ENCODE assay signal across 1 cellular context in the genomic region with DNA sequence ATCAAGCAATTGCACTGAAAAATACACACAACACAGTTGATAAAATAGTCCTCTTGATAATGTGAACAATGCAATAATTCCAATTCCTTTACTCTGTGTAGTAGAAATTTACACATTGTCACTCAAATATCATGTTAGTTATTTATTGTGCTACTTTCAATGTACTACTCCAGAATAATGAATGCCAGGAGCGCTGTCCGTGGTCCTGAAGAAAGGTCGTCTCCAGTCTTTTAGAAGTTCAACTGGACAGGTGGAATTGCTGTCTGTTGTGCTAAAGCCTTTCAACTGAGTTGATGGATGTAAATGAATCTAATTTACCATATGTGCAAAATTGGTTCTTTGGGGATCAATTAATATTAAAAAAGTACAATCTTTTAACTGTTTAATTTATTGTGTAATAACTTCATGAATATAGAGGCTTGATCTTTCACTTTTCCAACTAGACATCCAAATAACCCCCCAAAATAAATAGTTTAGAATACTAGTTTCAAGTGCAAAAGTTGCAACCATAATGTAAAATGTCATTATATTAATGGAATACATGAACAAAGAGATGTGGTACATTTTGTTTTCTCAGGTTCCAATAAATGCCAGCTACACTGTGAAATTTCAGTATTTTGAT.
A peak's percentile ranks its signal among the peaks of the same experiment; 100 is the strongest.
TF ChIP-seq lines count a peak whose summit lies in the region.

No MANE protein-coding gene starts in this region.

TF ChIP-seq in WTC11, 78 proteins besides CTCF, POLR2A, EP300 and RAD21 (continued from another document):
- TF ChIP-seq, protein P1, sequence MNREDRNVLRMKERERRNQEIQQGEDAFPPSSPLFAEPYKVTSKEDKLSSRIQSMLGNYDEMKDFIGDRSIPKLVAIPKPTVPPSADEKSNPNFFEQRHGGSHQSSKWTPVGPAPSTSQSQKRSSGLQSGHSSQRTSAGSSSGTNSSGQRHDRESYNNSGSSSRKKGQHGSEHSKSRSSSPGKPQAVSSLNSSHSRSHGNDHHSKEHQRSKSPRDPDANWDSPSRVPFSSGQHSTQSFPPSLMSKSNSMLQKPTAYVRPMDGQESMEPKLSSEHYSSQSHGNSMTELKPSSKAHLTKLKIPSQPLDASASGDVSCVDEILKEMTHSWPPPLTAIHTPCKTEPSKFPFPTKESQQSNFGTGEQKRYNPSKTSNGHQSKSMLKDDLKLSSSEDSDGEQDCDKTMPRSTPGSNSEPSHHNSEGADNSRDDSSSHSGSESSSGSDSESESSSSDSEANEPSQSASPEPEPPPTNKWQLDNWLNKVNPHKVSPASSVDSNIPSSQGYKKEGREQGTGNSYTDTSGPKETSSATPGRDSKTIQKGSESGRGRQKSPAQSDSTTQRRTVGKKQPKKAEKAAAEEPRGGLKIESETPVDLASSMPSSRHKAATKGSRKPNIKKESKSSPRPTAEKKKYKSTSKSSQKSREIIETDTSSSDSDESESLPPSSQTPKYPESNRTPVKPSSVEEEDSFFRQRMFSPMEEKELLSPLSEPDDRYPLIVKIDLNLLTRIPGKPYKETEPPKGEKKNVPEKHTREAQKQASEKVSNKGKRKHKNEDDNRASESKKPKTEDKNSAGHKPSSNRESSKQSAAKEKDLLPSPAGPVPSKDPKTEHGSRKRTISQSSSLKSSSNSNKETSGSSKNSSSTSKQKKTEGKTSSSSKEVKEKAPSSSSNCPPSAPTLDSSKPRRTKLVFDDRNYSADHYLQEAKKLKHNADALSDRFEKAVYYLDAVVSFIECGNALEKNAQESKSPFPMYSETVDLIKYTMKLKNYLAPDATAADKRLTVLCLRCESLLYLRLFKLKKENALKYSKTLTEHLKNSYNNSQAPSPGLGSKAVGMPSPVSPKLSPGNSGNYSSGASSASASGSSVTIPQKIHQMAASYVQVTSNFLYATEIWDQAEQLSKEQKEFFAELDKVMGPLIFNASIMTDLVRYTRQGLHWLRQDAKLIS (CRISPR knock-in tag; IDR thresholded peaks at IDR 0.05; ENCODE audit: borderline replicate concordance) = no peak
- TF ChIP-seq ELF4 (CRISPR knock-in tag; IDR thresholded peaks at IDR 0.05; ENCODE audit: low read depth) = no peak
- peak; percentile 57; the same call in 1 of the 2 replicates for TF ChIP-seq TEAD4 (CRISPR knock-in tag; IDR thresholded peaks at IDR 0.05)
